In the genomic region with DNA sequence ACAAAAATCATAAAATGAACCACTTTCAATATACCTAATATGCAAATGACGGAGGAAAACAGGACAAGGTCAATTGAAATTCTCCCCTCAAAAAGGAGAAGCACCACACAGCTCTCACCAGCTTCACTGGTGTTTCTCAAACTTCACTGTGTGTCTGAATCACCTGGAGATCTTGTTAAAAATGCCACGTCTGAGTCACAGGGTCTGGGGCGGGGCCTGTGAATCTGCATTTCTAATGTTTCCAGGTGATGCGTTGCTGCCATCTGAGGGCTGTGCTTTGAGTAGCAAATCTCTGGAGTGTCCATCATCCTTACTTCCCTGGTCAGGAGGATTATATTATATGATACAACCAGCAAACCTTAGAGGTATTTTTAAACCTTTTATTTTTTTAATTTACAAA, we compare ENCODE assay signal across 10 cellular contexts. TPM values are rescaled to one million over a fixed set of nuclear protein-coding genes. Genes with fewer than 3 reads are reported as not detected.
DNase-seq lines count a peak whose midpoint lies in the region; ATAC-seq, FAIRE-seq and TF ChIP-seq lines count a peak whose summit lies in the region.
"Had no signal": no experiment of that assay in that cellular context is flagged by ENCODE, and none has a peak within 500 bp of the region (broad histone marks: within the 10 kb centered on the region; RNA-seq: fewer than 3 reads in every experiment).

No MANE protein-coding gene starts in this region.

- DNase-seq in Calu3 (peak; percentile 51), mesendoderm (peak; percentile 64), GM19239 (ENCODE audit: insufficient read length, low spot score) (no peak)
- peak; percentile 83 for DNase-seq in activated CD8-positive, alpha-beta T cell treated with anti-CD3 and anti-CD28 coated beads for 36 hours
- no peak for DNase-seq in effector memory CD8-positive, alpha-beta T cell

- no peaks in the 10 kb centered on the region for H3K79me1 ChIP-seq in mesendoderm (ENCODE audit: low read length)

- TF ChIP-seq CTCF in Calu3 (IDR thresholded peaks at IDR 0.05; ENCODE audit: unreplicated experiment): no peak
- TF ChIP-seq CTCF in LNCAP (IDR thresholded peaks at IDR 0.05): peak; percentile 64
- TF ChIP-seq CTCF in activated CD8-positive, alpha-beta T cell treated with anti-CD3 and anti-CD28 coated beads for 36 hours (IDR thresholded peaks at IDR 0.05): peak; percentile 60

- H3K9ac ChIP-seq in mesendoderm (ENCODE audit: low read length): no peak overlapping the region

- H3K9me3 Mint-ChIP-seq in Calu3 (ENCODE audit: low read depth, unreplicated experiment): no peaks in the 10 kb centered on the region
- no peaks in the 10 kb centered on the region for H3K9me3 Mint-ChIP-seq in activated CD8-positive, alpha-beta T cell treated with anti-CD3 and anti-CD28 coated beads for 36 hours
- no peaks in the 10 kb centered on the region for H3K9me3 Mint-ChIP-seq in effector memory CD8-positive, alpha-beta T cell

- H4K5ac ChIP-seq in mesendoderm (ENCODE audit: low read length): no peak overlapping the region

- no peaks in the 10 kb centered on the region for H3K4me1 Mint-ChIP-seq in Calu3 (ENCODE audit: low read depth, unreplicated experiment)
- H3K4me1 Mint-ChIP-seq in activated CD8-positive, alpha-beta T cell treated with anti-CD3 and anti-CD28 coated beads for 36 hours (ENCODE audit: low read depth): peaks cover 4% of the 10 kb centered on the region
- H3K4me1 Mint-ChIP-seq in effector memory CD8-positive, alpha-beta T cell (ENCODE audit: low read depth in 2 of 2): no peaks in the 10 kb centered on the region

- no peaks in the 10 kb centered on the region for H3K36me3 ChIP-seq in mesendoderm (ENCODE audit: control insufficient read depth, insufficient read depth, low read length)

- H2BK120ac ChIP-seq in mesendoderm (ENCODE audit: low read depth, low read length): no peak overlapping the region

- no peak overlapping the region for H2AK5ac ChIP-seq in mesendoderm (ENCODE audit: low read length)

- H2BK5ac ChIP-seq in mesendoderm (ENCODE audit: low read length): no peak overlapping the region

- no peak overlapping the region for H3K4me2 ChIP-seq in mesendoderm (ENCODE audit: low read length)

- CTCF ChIA-PET in Calu3 (lab: Charles Lee): interaction anchor here (0.7 to 1.4 kb wide), 3 partner anchors 17 to 161 kb away, joined by 3 read pairs; a partner anchor contains a TSS
- CTCF ChIA-PET in activated CD8-positive, alpha-beta T cell treated with anti-CD3 and anti-CD28 coated beads for 36 hours (lab: Charles Lee): interaction anchor here (0.7 to 1.3 kb wide), 8 partner anchors 11 to 153 kb away, joined by 3 to 6 read pairs (median 3); a partner anchor contains a TSS

- H3K27ac Mint-ChIP-seq in Calu3 (ENCODE audit: unreplicated experiment): no peak overlapping the region
- H3K27ac Mint-ChIP-seq in activated CD8-positive, alpha-beta T cell treated with anti-CD3 and anti-CD28 coated beads for 36 hours: no peak overlapping the region
- no peak overlapping the region for H3K27ac Mint-ChIP-seq in effector memory CD8-positive, alpha-beta T cell

- H3K4ac ChIP-seq in mesendoderm (ENCODE audit: low read depth, low read length): no peak overlapping the region

- intact Hi-C loops in Calu3 (cut with micrococcal nuclease; ENCODE audit: unreplicated experiment): no loop called here
- intact Hi-C loops in activated CD8-positive, alpha-beta T cell treated with anti-CD3 and anti-CD28 coated beads for 36 hours (cut with micrococcal nuclease): loop anchor here (5.0 kb wide), 1 partner anchor 154 kb away; no protein-coding TSS in a partner anchor

- no peak overlapping the region for H4K8ac ChIP-seq in mesendoderm (ENCODE audit: low read depth, low read length)

- H3K18ac ChIP-seq in mesendoderm (ENCODE audit: low read length): no peak overlapping the region

- POLR2A ChIA-PET in activated CD8-positive, alpha-beta T cell treated with anti-CD3 and anti-CD28 coated beads for 36 hours (lab: Charles Lee): interaction anchor here (1.3 kb wide), 1 partner anchor 15 kb away, joined by 5 read pairs; no protein-coding TSS in a partner anchor

- H3K79me2 ChIP-seq in mesendoderm (ENCODE audit: control insufficient read depth, insufficient read depth, low read length): no peaks in the 10 kb centered on the region

- no peaks in the 10 kb centered on the region for H3K4me1 ChIP-seq in mesendoderm (ENCODE audit: control insufficient read depth, low read depth, low read length)

- no peaks in the 10 kb centered on the region for H3K27me3 ChIP-seq in mesendoderm (ENCODE audit: insufficient read depth, low read length, poor library complexity)

- no peak overlapping the region for H3K4me3 Mint-ChIP-seq in Calu3 (ENCODE audit: low read depth, unreplicated experiment)
- no peak overlapping the region for H3K4me3 Mint-ChIP-seq in activated CD8-positive, alpha-beta T cell treated with anti-CD3 and anti-CD28 coated beads for 36 hours
- no peak overlapping the region for H3K4me3 Mint-ChIP-seq in effector memory CD8-positive, alpha-beta T cell

- H3K27ac ChIP-seq in mesendoderm (ENCODE audit: low read depth, low read length): no peak overlapping the region

- H2BK15ac ChIP-seq in mesendoderm (replicated peaks; ENCODE audit: low read depth): no peak overlapping the region

- no peak for FAIRE-seq in GM19239 (lab: Jason Lieb, UNC)

- H3K56ac ChIP-seq in mesendoderm (ENCODE audit: low read length): no peak overlapping the region

- no CpG with 5 or more reads among the region's 4 CpGs for WGBS in mesendoderm (ENCODE audit: extremely low coverage, insufficient coverage, low lambda C conversion rate)

- no peaks in the 10 kb centered on the region for H3K27me3 Mint-ChIP-seq in Calu3 (ENCODE audit: unreplicated experiment)
- H3K27me3 Mint-ChIP-seq in activated CD8-positive, alpha-beta T cell treated with anti-CD3 and anti-CD28 coated beads for 36 hours: no peaks in the 10 kb centered on the region
- no peaks in the 10 kb centered on the region for H3K27me3 Mint-ChIP-seq in effector memory CD8-positive, alpha-beta T cell

- no TSS peak for BruUV-seq in Calu3 (replicated peaks; lab: Mats Ljungman, UMichigan)

- no peaks in the 10 kb centered on the region for H3K36me3 Mint-ChIP-seq in Calu3 (ENCODE audit: insufficient read depth, unreplicated experiment)
- no peaks in the 10 kb centered on the region for H3K36me3 Mint-ChIP-seq in activated CD8-positive, alpha-beta T cell treated with anti-CD3 and anti-CD28 coated beads for 36 hours (ENCODE audit: low read depth)
- peaks cover 3% of the 10 kb centered on the region for H3K36me3 Mint-ChIP-seq in effector memory CD8-positive, alpha-beta T cell (ENCODE audit: insufficient read depth)

- H3K4me3 ChIP-seq in mesendoderm (ENCODE audit: low read length): no peak overlapping the region

- no peak overlapping the region for H3K23ac ChIP-seq in mesendoderm (ENCODE audit: low read length)

- ATAC-seq in activated CD8-positive, alpha-beta T cell treated with anti-CD3 and anti-CD28 coated beads for 36 hours: peak; percentile 86
- ATAC-seq in HG03571 (IDR thresholded peaks at IDR 0.05; ENCODE audit: unreplicated experiment) (no peak), GM18867 (IDR thresholded peaks at IDR 0.05; ENCODE audit: unreplicated experiment) (no peak)
- no peak for ATAC-seq in effector memory CD8-positive, alpha-beta T cell (replicated peaks)
- ATAC-seq: Right ventricle myocardium inferior had no signal

RNA-seq across cellular contexts. Expression of a gene that starts 9.0 kb away (rescaled TPM):
- total RNA-seq in Calu3 (2022): not detected in 2 replicates
- total RNA-seq in activated CD8-positive, alpha-beta T cell treated with anti-CD3 and anti-CD28 coated beads for 36 hours: not detected
- polyA plus RNA-seq in mesendoderm (2013, experiment 1 of 2): 3.5 TPM
- polyA plus RNA-seq in mesendoderm (2013, experiment 2 of 2): 3.7 TPM
- total RNA-seq: Right ventricle myocardium inferior had no signal

RNA-seq across cellular contexts. Expression of a gene that starts 35.8 kb away (rescaled TPM):
- total RNA-seq in Calu3 (2022): 27.9 and 35.1 TPM in 2 replicates
- 10 to 100 TPM; 34.7 to 34.8 TPM for total RNA-seq in activated CD8-positive, alpha-beta T cell treated with anti-CD3 and anti-CD28 coated beads for 36 hours
- polyA plus RNA-seq in mesendoderm (2013, experiment 1 of 2): 27.0 TPM
- polyA plus RNA-seq in mesendoderm (2013, experiment 2 of 2): 27.9 TPM

RNA-seq across cellular contexts. Expression of a gene that starts 36.1 kb away (rescaled TPM):
- total RNA-seq in Calu3 (2022): 7.7 and 9.4 TPM in 2 replicates
- 1 to 10 TPM; 4.7 to 5.2 TPM for total RNA-seq in activated CD8-positive, alpha-beta T cell treated with anti-CD3 and anti-CD28 coated beads for 36 hours
- 2.6 TPM for polyA plus RNA-seq in mesendoderm (2013, experiment 1 of 2)
- 2.4 TPM for polyA plus RNA-seq in mesendoderm (2013, experiment 2 of 2)

RNA-seq across cellular contexts. Expression of a gene that starts 48.8 kb away (rescaled TPM):
- total RNA-seq in Calu3 (2022): 808 and 937 TPM in 2 replicates
- 1,000 to 10,000 TPM; 1,417 to 1,447 TPM for total RNA-seq in activated CD8-positive, alpha-beta T cell treated with anti-CD3 and anti-CD28 coated beads for 36 hours
- polyA plus RNA-seq in mesendoderm (2013, experiment 1 of 2): 1,698 TPM
- polyA plus RNA-seq in mesendoderm (2013, experiment 2 of 2): 1,742 TPM

RNA-seq across cellular contexts. Expression of a gene that starts 53.8 kb away (rescaled TPM):
- 0.94 and 1.7 TPM in 2 replicates for total RNA-seq in Calu3 (2022)
- total RNA-seq in activated CD8-positive, alpha-beta T cell treated with anti-CD3 and anti-CD28 coated beads for 36 hours: under 1 TPM; 0.22 to 0.32 TPM
- polyA plus RNA-seq in mesendoderm (2013, experiment 1 of 2): 0.06 TPM
- polyA plus RNA-seq in mesendoderm (2013, experiment 2 of 2): 0.07 TPM
- total RNA-seq: Right ventricle myocardium inferior, urinary bladder had no signal

Comparison
In these comparisons a context has a peak if more than half of its experiments do, and no peak if none do; other contexts are left out.
1. DNase-seq: peak in Calu3 (single experiment), activated CD8-positive, alpha-beta T cell treated with anti-CD3 and anti-CD28 coated beads for 36 hours (single experiment) and mesendoderm (single experiment); none in GM19239 (single experiment) and effector memory CD8-positive, alpha-beta T cell (0 of 3).